15 cellular contexts compared by ENCODE assay signal in the genomic region with DNA sequence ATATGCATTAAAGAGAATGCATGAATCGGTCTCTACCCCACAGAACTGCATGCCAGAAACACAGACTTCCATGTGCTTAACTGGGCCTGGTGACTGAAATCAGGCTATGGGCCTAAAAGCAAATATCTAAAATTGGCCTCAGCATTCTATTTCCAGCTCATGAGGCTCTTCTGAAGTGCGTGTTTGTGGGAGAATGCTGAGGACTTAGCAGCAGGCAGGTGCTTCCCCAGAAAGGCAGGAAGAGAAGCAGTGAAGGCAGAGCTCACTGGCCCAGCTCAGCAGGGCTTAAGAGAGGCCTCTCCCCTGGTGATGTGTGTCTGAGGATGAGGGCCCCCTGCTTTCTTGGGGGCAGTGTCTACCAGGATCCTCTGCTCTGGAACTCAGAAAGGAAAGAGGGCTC. TPM values are rescaled to one million over a fixed set of nuclear protein-coding genes. Genes with fewer than 3 reads are reported as not detected.
DNase-seq lines count a peak whose midpoint lies in the region; ATAC-seq, FAIRE-seq and TF ChIP-seq lines count a peak whose summit lies in the region.
"Had no signal": no experiment of that assay in that cellular context is flagged by ENCODE, and none has a peak within 500 bp of the region (broad histone marks: within the 10 kb centered on the region; RNA-seq: fewer than 3 reads in every experiment).

No MANE protein-coding gene starts in this region.

- TF ChIP-seq CTCF in brain (conservative IDR thresholded peaks at IDR 0.05), result no peak

- H3K27ac ChIP-seq in temporal lobe (ENCODE audit: low read depth, low read length), result peak overlapping the region; percentile 65
- H3K27ac ChIP-seq: 22Rv1, thoracic aorta had no signal

- peaks cover 7% of the 10 kb centered on the region for H3K27me3 Mint-ChIP-seq in brain
- H3K27me3 Mint-ChIP-seq: activated CD4-positive, alpha-beta T cell treated with anti-CD3 and anti-CD28 coated beads for 36 hours; activated T-helper 17 cell treated with anti-CD3 and anti-CD28 coated beads, Interleukin-2, amount 50 U/mL, for 72 hours had no signal

- no peak for FAIRE-seq in GM19239 (lab: Jason Lieb, UNC)

- no peak overlapping the region for H3K4me3 Mint-ChIP-seq in brain
- H3K4me3 Mint-ChIP-seq: activated CD4-positive, alpha-beta T cell treated with anti-CD3 and anti-CD28 coated beads for 36 hours; activated T-helper 17 cell treated with anti-CD3 and anti-CD28 coated beads, Interleukin-2, amount 50 U/mL, for 72 hours had no signal

- ATAC-seq in HG03064 (IDR thresholded peaks at IDR 0.05; ENCODE audit: low read depth, unreplicated experiment), result peak; percentile 68
- ATAC-seq: activated CD4-positive, alpha-beta T cell treated with anti-CD3 and anti-CD28 coated beads for 36 hours; activated T-helper 17 cell treated with anti-CD3 and anti-CD28 coated beads, Interleukin-2, amount 50 U/mL, for 72 hours had no signal

- peak overlapping the region in 4 of 5 experiments; percentile 42 to 88 (median 71) for H3K27ac Mint-ChIP-seq in brain
- H3K27ac Mint-ChIP-seq: activated CD4-positive, alpha-beta T cell treated with anti-CD3 and anti-CD28 coated beads for 36 hours; activated T-helper 17 cell treated with anti-CD3 and anti-CD28 coated beads, Interleukin-2, amount 50 U/mL, for 72 hours had no signal

- H3K36me3 Mint-ChIP-seq in brain, result peaks cover 15% of the 10 kb centered on the region

- H3K4me1 Mint-ChIP-seq in brain, result peaks cover 39% of the 10 kb centered on the region
- H3K4me1 Mint-ChIP-seq: activated T-helper 17 cell treated with anti-CD3 and anti-CD28 coated beads, Interleukin-2, amount 50 U/mL, for 72 hours had no signal

- peaks cover 6 to 27% (median 21%) of the 10 kb centered on the region in 5 experiments for H3K9me3 Mint-ChIP-seq in brain
- H3K9me3 Mint-ChIP-seq: activated T-helper 17 cell treated with anti-CD3 and anti-CD28 coated beads, Interleukin-2, amount 50 U/mL, for 72 hours had no signal

- DNase-seq in DMS53 (lab: John Stamatoyannopoulos, UW) (peak; percentile 47), DMS53 treated with DMSO at 0.1 percent for 48 hours (lab: John Stamatoyannopoulos, UW; ENCODE audit: unreplicated experiment) (no peak), GM19239 (ENCODE audit: insufficient read length, low spot score) (no peak), NCI-H2107 (lab: John Stamatoyannopoulos, UW) (no peak), CD1c-positive myeloid dendritic cell (ENCODE audit: extremely low spot score) (no peak)
- DNase-seq: activated CD4-positive, alpha-beta T cell treated with anti-CD3 and anti-CD28 coated beads for 36 hours; HCEC 1CT; mesendoderm; NCI-H1048 had no signal

RNA-seq across cellular contexts. Expression of a gene that starts 48.6 kb away (rescaled TPM):
- polyA plus RNA-seq in brain (ENCODE audit: insufficient read depth, low read depth, low replicate concordance), result 2.9 TPM
- 2.7 TPM for total RNA-seq in temporal lobe
